Comparison of ENCODE assay signal across 11 cellular contexts in genomic region chr20:33298391-33298790, GRCh38. TPM values are rescaled to one million over a fixed set of nuclear protein-coding genes. Genes with fewer than 3 reads are reported as not detected.
"Had no signal": no experiment of that assay in that cellular context is flagged by ENCODE, and none has a peak within 500 bp of the region (broad histone marks: within the 10 kb centered on the region; RNA-seq: fewer than 3 reads in every experiment).

No MANE protein-coding gene starts in this region.

- H3K36me3 Mint-ChIP-seq: activated CD4-positive, alpha-beta memory T cell treated with anti-CD3 and anti-CD28 coated beads for 36 hours; activated naive CD8-positive, alpha-beta T cell treated with anti-CD3 and anti-CD28 coated beads, Interleukin-2, amount 10 ng/mL, durations not matched to agents 7 days and 5 days; natural killer cell had no signal

- H3K4me1 ChIP-seq: breast epithelium, right atrium auricular region had no signal

- H3K27ac ChIP-seq: breast epithelium, right atrium auricular region had no signal

- H3K9me3 ChIP-seq: breast epithelium, right atrium auricular region had no signal

- H3K4me3 Mint-ChIP-seq: activated CD4-positive, alpha-beta memory T cell treated with anti-CD3 and anti-CD28 coated beads for 36 hours; activated naive CD8-positive, alpha-beta T cell treated with anti-CD3 and anti-CD28 coated beads, Interleukin-2, amount 10 ng/mL, durations not matched to agents 7 days and 5 days; activated T-cell treated with anti-CD3 and anti-CD28 coated beads, Interleukin-2, amount 50 U/mL, for 72 hours; natural killer cell had no signal

- H3K36me3 ChIP-seq: breast epithelium, right atrium auricular region had no signal

- H3K4me3 ChIP-seq: breast epithelium, right atrium auricular region had no signal

- H3K27ac Mint-ChIP-seq: activated CD4-positive, alpha-beta memory T cell treated with anti-CD3 and anti-CD28 coated beads for 36 hours; activated naive CD8-positive, alpha-beta T cell treated with anti-CD3 and anti-CD28 coated beads, Interleukin-2, amount 10 ng/mL, durations not matched to agents 7 days and 5 days; activated T-cell treated with anti-CD3 and anti-CD28 coated beads, Interleukin-2, amount 50 U/mL, for 72 hours; natural killer cell had no signal

- H3K27me3 ChIP-seq: breast epithelium, right atrium auricular region had no signal

- H3K9me3 Mint-ChIP-seq: activated CD4-positive, alpha-beta memory T cell treated with anti-CD3 and anti-CD28 coated beads for 36 hours; activated naive CD8-positive, alpha-beta T cell treated with anti-CD3 and anti-CD28 coated beads, Interleukin-2, amount 10 ng/mL, durations not matched to agents 7 days and 5 days; activated T-cell treated with anti-CD3 and anti-CD28 coated beads, Interleukin-2, amount 50 U/mL, for 72 hours; natural killer cell had no signal

RNA-seq across cellular contexts. Expression of gene BPIFB1, which starts 15.4 kb away (rescaled TPM):
- total RNA-seq: activated CD4-positive, alpha-beta memory T cell treated with anti-CD3 and anti-CD28 coated beads for 36 hours; activated naive CD8-positive, alpha-beta T cell treated with anti-CD3 and anti-CD28 coated beads, Interleukin-2, amount 10 ng/mL, durations not matched to agents 7 days and 5 days; activated T-cell treated with anti-CD3 and anti-CD28 coated beads, Interleukin-2, amount 50 U/mL, for 72 hours; dermis microvascular lymphatic vessel endothelial cell; fibroblast of villous mesenchyme; left colon; mammary epithelial cell; natural killer cell; posterior vena cava; right atrium auricular region had no signal
